ENCODE assay signal across 9 cellular contexts in genomic region chr1:67889940-67890567, GRCh38. TPM values are rescaled to one million over a fixed set of nuclear protein-coding genes. Genes with fewer than 3 reads are reported as not detected.
DNase-seq lines count a peak whose midpoint lies in the region; ATAC-seq and TF ChIP-seq lines count a peak whose summit lies in the region.
"Had no signal": no experiment of that assay in that cellular context is flagged by ENCODE, and none has a peak within 500 bp of the region (broad histone marks: within the 10 kb centered on the region; RNA-seq: fewer than 3 reads in every experiment).

No MANE protein-coding gene starts in this region.

- peak overlapping the region; percentile 24 for H2AFZ ChIP-seq in HCT116 (ENCODE audit: low read depth, low read length, poor library complexity, severe bottlenecking)

- TF ChIP-seq CTCF in AG10803 (conservative IDR thresholded peaks at IDR 0.05; ENCODE audit: low read length) (no peak), HCT116 (IDR thresholded peaks at IDR 0.05 in 2 of 3, conservative IDR thresholded peaks at IDR 0.05 in 1 of 3; ENCODE audit: borderline replicate concordance in 1 of 3, insufficient read depth in 1 of 3, low read depth in 2 of 3, low read length in 2 of 3) (no peak)

- H3K4me3 ChIP-seq in AG10803 (ENCODE audit: low read length) = no peak overlapping the region
- H3K4me3 ChIP-seq in HCT116 (replicated peaks in 1 of 2; ENCODE audit: low read depth in 1 of 2, low read length in 2 of 2) = no peak overlapping the region

- RAD21 ChIA-PET in HCT116 (lab: Charles Lee; ENCODE audit: low non-redundant PET in 1 of 2, low total read pairs in 2 of 2, uncharacterized antibody in 2 of 2, unreplicated experiment in 2 of 2) = no interaction called here

- peak; percentile 86 for ATAC-seq in HCT116
- ATAC-seq in GM21360 (IDR thresholded peaks at IDR 0.05; ENCODE audit: unreplicated experiment) = no peak
- no peak for ATAC-seq in GM19035 (IDR thresholded peaks at IDR 0.05; ENCODE audit: unreplicated experiment)
- ATAC-seq in GM21423 (IDR thresholded peaks at IDR 0.05; ENCODE audit: unreplicated experiment) = no peak

- POLR2A ChIA-PET in HCT116 (lab: Charles Lee) = no interaction called here

- H3K9me2 ChIP-seq in HCT116 (ENCODE audit: insufficient read depth) = no peaks in the 10 kb centered on the region

- TF ChIP-seq POLR2A in HCT116 (IDR thresholded peaks at IDR 0.05; ENCODE audit: borderline replicate concordance, extremely low read depth, insufficient read depth, insufficient read length) = no peak

- no peak overlapping the region for H3K9ac ChIP-seq in HCT116 (ENCODE audit: low read length)

- H3K36me3 ChIP-seq in HCT116 (ENCODE audit: control insufficient read depth in 1 of 2, insufficient read depth in 2 of 2, low read length in 2 of 2) = no peaks in the 10 kb centered on the region

- no peaks in the 10 kb centered on the region for H3K9me3 ChIP-seq in HCT116 (ENCODE audit: control insufficient read depth in 1 of 2, insufficient read depth in 1 of 2, low read depth in 1 of 2, low read length in 2 of 2)

- no peak for TF ChIP-seq RAD21 in HCT116 (IDR thresholded peaks at IDR 0.05; ENCODE audit: low read depth)

- peak overlapping the region; percentile 64 for H3K4me2 ChIP-seq in HCT116 (ENCODE audit: low read length)

- no peak overlapping the region for H3K27ac ChIP-seq in HCT116 (ENCODE audit: low read depth, low read length)

- peaks cover 3 to 16% of the 10 kb centered on the region in 2 experiments; a peak in 2 of 4 replicates for H3K4me1 ChIP-seq in HCT116 (ENCODE audit: control insufficient read depth in 1 of 2, insufficient read depth in 2 of 2, low read length in 2 of 2)

- no peaks in the 10 kb centered on the region for H4K20me1 ChIP-seq in HCT116 (ENCODE audit: insufficient read depth)

- peak; percentile 84 for DNase-seq in AG10803 (ENCODE audit: low read depth)
- peak; percentile 50 for DNase-seq in HCT116 (ENCODE audit: low read depth, low spot score)
- peak; percentile 39 for DNase-seq in UCSD-AML1 (lab: John Stamatoyannopoulos, UW; ENCODE audit: unreplicated experiment)
- DNase-seq in islet precursor cell = peak; percentile 89
- DNase-seq in NOMO-1 (lab: John Stamatoyannopoulos, UW; ENCODE audit: unreplicated experiment in 2 of 2) = no peak
- DNase-seq: effector memory CD4-positive, alpha-beta T cell had no signal

- no TSS peak for BruUV-seq in HCT116 (replicated peaks; lab: Mats Ljungman, UMichigan)

- no peaks in the 10 kb centered on the region for H3K79me2 ChIP-seq in HCT116 (ENCODE audit: insufficient read depth, low read length)

- H3K27me3 ChIP-seq in HCT116 (ENCODE audit: insufficient read depth, low read length) = no peaks in the 10 kb centered on the region

- CTCF ChIA-PET in HCT116 (lab: Charles Lee) = no interaction called here

- intact Hi-C loops in HCT116 (cut with micrococcal nuclease) = no loop called here

TF ChIP-seq in HCT116, 20 proteins besides CTCF, POLR2A, EP300 and RAD21:
- TF ChIP-seq EZH2 (IDR thresholded peaks at IDR 0.05) = no peak
- no peak for TF ChIP-seq EZH2phosphoT487 (IDR thresholded peaks at IDR 0.05; ENCODE audit: borderline replicate concordance)
- TF ChIP-seq ZNF274 (IDR thresholded peaks at IDR 0.05; ENCODE audit: low read depth, low read length) = no peak
- no peak for TF ChIP-seq YY1 (IDR thresholded peaks at IDR 0.05; ENCODE audit: extremely low read depth, insufficient replicate concordance, low read depth, low read length)
- TF ChIP-seq MAX (IDR thresholded peaks at IDR 0.05) = 0 out of 2 replicates have a peak, but pooled peaks have one; percentile 16
- peak; percentile 84 for TF ChIP-seq JUND (IDR thresholded peaks at IDR 0.05)
- TF ChIP-seq POLR2AphosphoS5 (IDR thresholded peaks at IDR 0.05; ENCODE audit: low read depth, low read length) = no peak
- no peak for TF ChIP-seq ELF1 (IDR thresholded peaks at IDR 0.05; ENCODE audit: borderline replicate concordance, low read depth)
- no peak for TF ChIP-seq SRF (IDR thresholded peaks at IDR 0.05; ENCODE audit: low read depth)
- TF ChIP-seq, protein P1, sequence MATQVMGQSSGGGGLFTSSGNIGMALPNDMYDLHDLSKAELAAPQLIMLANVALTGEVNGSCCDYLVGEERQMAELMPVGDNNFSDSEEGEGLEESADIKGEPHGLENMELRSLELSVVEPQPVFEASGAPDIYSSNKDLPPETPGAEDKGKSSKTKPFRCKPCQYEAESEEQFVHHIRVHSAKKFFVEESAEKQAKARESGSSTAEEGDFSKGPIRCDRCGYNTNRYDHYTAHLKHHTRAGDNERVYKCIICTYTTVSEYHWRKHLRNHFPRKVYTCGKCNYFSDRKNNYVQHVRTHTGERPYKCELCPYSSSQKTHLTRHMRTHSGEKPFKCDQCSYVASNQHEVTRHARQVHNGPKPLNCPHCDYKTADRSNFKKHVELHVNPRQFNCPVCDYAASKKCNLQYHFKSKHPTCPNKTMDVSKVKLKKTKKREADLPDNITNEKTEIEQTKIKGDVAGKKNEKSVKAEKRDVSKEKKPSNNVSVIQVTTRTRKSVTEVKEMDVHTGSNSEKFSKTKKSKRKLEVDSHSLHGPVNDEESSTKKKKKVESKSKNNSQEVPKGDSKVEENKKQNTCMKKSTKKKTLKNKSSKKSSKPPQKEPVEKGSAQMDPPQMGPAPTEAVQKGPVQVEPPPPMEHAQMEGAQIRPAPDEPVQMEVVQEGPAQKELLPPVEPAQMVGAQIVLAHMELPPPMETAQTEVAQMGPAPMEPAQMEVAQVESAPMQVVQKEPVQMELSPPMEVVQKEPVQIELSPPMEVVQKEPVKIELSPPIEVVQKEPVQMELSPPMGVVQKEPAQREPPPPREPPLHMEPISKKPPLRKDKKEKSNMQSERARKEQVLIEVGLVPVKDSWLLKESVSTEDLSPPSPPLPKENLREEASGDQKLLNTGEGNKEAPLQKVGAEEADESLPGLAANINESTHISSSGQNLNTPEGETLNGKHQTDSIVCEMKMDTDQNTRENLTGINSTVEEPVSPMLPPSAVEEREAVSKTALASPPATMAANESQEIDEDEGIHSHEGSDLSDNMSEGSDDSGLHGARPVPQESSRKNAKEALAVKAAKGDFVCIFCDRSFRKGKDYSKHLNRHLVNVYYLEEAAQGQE (IDR thresholded peaks at IDR 0.05; ENCODE audit: low read depth) = no peak
- TF ChIP-seq CEBPB (IDR thresholded peaks at IDR 0.05; ENCODE audit: low read depth) = peak; percentile 28; the same call in 1 of the 2 replicates
- TF ChIP-seq ZFX (IDR thresholded peaks at IDR 0.05) = no peak
- peak; percentile 31; the same call in 1 of the 2 replicates for TF ChIP-seq EGR1 (IDR thresholded peaks at IDR 0.05; ENCODE audit: low read depth)
- no peak for TF ChIP-seq ZBTB33 (IDR thresholded peaks at IDR 0.05; ENCODE audit: extremely low read depth, insufficient replicate concordance, low read length)
- peak; percentile 75; the same call in 1 of the 2 replicates for TF ChIP-seq CBX3 (IDR thresholded peaks at IDR 0.05; ENCODE audit: low read depth)
- TF ChIP-seq SP1 (IDR thresholded peaks at IDR 0.05; ENCODE audit: low read depth) = peak; percentile 55
- peak; percentile 87 for TF ChIP-seq FOSL1 (IDR thresholded peaks at IDR 0.05; ENCODE audit: low read depth)
- TF ChIP-seq, protein P2, sequence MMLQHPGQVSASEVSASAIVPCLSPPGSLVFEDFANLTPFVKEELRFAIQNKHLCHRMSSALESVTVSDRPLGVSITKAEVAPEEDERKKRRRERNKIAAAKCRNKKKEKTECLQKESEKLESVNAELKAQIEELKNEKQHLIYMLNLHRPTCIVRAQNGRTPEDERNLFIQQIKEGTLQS (IDR thresholded peaks at IDR 0.05) = peak; percentile 62; the same call in 1 of the 2 replicates
- TF ChIP-seq SIN3A (IDR thresholded peaks at IDR 0.05; ENCODE audit: low read depth) = no peak
- TF ChIP-seq TCF7L2 (IDR thresholded peaks at IDR 0.05; ENCODE audit: borderline replicate concordance, extremely low read depth, insufficient read depth, insufficient read length) = no peak
TF ChIP-seq in HCT116: peak in this region for 8.

RNA-seq across cellular contexts. Expression of gene GNG12, which starts 56.8 kb away (rescaled TPM):
- total RNA-seq in HCT116 (2021; ENCODE audit: unreplicated experiment) = 49.6 TPM
- 13.6 and 19.4 TPM in 2 replicates for polyA plus RNA-seq in HCT116 (2012)

Comparison
In these comparisons a context has a peak if more than half of its experiments do, and no peak if none do; other contexts are left out.
1. DNase-seq: peak in AG10803 (single experiment), HCT116 (single experiment), UCSD-AML1 (single experiment) and islet precursor cell (single experiment); none in NOMO-1 (0 of 2).